In the genomic region with DNA sequence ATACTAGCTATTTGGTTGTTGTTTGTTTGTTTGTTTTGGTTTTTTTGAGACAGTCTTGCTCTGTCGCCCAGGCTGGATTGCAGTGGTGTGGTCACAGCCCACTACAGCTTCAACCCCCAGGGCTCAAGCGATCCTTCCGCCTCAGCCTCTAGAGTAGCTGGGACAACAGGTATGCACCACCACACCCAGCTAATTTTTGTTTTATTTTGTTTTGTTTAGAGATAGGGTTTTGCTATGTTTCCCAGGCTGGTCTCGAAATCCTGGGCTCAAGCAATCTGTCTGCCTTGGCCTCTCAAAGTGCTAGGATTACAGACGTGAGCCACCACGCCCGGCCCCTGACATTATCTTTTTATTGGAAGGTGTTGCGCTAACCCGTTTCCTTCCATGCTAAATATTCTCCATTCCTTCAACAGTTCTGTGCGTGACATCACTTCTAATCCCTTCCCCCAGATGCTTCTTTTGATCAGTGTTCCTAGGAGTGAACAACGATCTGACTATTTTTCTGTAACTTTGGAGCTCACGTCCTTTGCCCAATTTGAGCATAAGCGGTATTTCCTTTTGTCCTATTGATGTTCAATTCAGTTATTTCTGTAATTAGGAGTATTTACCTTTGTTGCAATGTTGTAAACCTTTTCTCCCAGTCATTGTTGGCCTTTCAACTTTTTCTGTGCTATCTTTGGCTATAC, we compare ENCODE assay signal across 1 cellular context.
TF ChIP-seq lines count a peak whose summit lies in the region.

No MANE protein-coding gene starts in this region.

TF ChIP-seq in HepG2, 621 proteins besides CTCF, POLR2A, EP300 and RAD21 (continued from another document and continues in another):
- TF ChIP-seq ZNF800 (CRISPR knock-in tag; IDR thresholded peaks at IDR 0.05) (no peak; the same call in 1 of the 2 replicates), SSRP1 (CRISPR knock-in tag; IDR thresholded peaks at IDR 0.05) (no peak), KDM5B (CRISPR knock-in tag; IDR thresholded peaks at IDR 0.05; ENCODE audit: borderline replicate concordance) (0 out of 2 replicates have a peak, but pooled peaks have one; percentile 22), TERF1 (CRISPR knock-in tag; IDR thresholded peaks at IDR 0.05) (no peak), KLF12 (CRISPR knock-in tag; IDR thresholded peaks at IDR 0.05; ENCODE audit: borderline replicate concordance) (no peak), EEA1 (CRISPR knock-in tag; IDR thresholded peaks at IDR 0.05; ENCODE audit: borderline replicate concordance) (no peak), ZXDC (CRISPR knock-in tag; IDR thresholded peaks at IDR 0.05) (no peak), ZBTB39 (CRISPR knock-in tag; IDR thresholded peaks at IDR 0.05) (no peak), U2AF2 (IDR thresholded peaks at IDR 0.05; ENCODE audit: low read depth, low read length) (no peak), SKI (IDR thresholded peaks at IDR 0.05; ENCODE audit: partially characterized antibody) (peak; percentile 13), GATA4 (IDR thresholded peaks at IDR 0.05; ENCODE audit: borderline replicate concordance, low read depth) (peak; percentile 86; the same call in 1 of the 2 replicates), THYN1 (CRISPR knock-in tag; IDR thresholded peaks at IDR 0.05; ENCODE audit: borderline replicate concordance, low read depth) (no peak), GLMP (CRISPR knock-in tag; IDR thresholded peaks at IDR 0.05; ENCODE audit: borderline replicate concordance) (no peak), HHEX (CRISPR knock-in tag; IDR thresholded peaks at IDR 0.05) (peak; percentile 64; the same call in 1 of the 2 replicates), ZNF335 (CRISPR knock-in tag; IDR thresholded peaks at IDR 0.05) (no peak), ZNF792 (CRISPR knock-in tag; IDR thresholded peaks at IDR 0.05) (peak; percentile 52; the same call in 1 of the 2 replicates), HNRNPLL (IDR thresholded peaks at IDR 0.05; ENCODE audit: low read depth, low read length, poor library complexity, severe bottlenecking) (no peak), ARHGAP35 (CRISPR knock-in tag; IDR thresholded peaks at IDR 0.05; ENCODE audit: borderline replicate concordance) (no peak), TP53 (CRISPR knock-in tag; conservative IDR thresholded peaks at IDR 0.05) (peak; percentile 93), TOE1 (CRISPR knock-in tag; IDR thresholded peaks at IDR 0.05) (no peak)
- TF ChIP-seq, protein P1, sequence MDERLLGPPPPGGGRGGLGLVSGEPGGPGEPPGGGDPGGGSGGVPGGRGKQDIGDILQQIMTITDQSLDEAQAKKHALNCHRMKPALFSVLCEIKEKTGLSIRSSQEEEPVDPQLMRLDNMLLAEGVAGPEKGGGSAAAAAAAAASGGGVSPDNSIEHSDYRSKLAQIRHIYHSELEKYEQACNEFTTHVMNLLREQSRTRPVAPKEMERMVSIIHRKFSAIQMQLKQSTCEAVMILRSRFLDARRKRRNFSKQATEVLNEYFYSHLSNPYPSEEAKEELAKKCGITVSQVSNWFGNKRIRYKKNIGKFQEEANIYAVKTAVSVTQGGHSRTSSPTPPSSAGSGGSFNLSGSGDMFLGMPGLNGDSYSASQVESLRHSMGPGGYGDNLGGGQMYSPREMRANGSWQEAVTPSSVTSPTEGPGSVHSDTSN (CRISPR knock-in tag; IDR thresholded peaks at IDR 0.05): no peak
- TF ChIP-seq, protein P2, sequence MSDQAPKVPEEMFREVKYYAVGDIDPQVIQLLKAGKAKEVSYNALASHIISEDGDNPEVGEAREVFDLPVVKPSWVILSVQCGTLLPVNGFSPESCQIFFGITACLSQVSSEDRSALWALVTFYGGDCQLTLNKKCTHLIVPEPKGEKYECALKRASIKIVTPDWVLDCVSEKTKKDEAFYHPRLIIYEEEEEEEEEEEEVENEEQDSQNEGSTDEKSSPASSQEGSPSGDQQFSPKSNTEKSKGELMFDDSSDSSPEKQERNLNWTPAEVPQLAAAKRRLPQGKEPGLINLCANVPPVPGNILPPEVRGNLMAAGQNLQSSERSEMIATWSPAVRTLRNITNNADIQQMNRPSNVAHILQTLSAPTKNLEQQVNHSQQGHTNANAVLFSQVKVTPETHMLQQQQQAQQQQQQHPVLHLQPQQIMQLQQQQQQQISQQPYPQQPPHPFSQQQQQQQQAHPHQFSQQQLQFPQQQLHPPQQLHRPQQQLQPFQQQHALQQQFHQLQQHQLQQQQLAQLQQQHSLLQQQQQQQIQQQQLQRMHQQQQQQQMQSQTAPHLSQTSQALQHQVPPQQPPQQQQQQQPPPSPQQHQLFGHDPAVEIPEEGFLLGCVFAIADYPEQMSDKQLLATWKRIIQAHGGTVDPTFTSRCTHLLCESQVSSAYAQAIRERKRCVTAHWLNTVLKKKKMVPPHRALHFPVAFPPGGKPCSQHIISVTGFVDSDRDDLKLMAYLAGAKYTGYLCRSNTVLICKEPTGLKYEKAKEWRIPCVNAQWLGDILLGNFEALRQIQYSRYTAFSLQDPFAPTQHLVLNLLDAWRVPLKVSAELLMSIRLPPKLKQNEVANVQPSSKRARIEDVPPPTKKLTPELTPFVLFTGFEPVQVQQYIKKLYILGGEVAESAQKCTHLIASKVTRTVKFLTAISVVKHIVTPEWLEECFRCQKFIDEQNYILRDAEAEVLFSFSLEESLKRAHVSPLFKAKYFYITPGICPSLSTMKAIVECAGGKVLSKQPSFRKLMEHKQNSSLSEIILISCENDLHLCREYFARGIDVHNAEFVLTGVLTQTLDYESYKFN (CRISPR knock-in tag; conservative IDR thresholded peaks at IDR 0.05): peak; percentile 99
- TF ChIP-seq, protein P3, sequence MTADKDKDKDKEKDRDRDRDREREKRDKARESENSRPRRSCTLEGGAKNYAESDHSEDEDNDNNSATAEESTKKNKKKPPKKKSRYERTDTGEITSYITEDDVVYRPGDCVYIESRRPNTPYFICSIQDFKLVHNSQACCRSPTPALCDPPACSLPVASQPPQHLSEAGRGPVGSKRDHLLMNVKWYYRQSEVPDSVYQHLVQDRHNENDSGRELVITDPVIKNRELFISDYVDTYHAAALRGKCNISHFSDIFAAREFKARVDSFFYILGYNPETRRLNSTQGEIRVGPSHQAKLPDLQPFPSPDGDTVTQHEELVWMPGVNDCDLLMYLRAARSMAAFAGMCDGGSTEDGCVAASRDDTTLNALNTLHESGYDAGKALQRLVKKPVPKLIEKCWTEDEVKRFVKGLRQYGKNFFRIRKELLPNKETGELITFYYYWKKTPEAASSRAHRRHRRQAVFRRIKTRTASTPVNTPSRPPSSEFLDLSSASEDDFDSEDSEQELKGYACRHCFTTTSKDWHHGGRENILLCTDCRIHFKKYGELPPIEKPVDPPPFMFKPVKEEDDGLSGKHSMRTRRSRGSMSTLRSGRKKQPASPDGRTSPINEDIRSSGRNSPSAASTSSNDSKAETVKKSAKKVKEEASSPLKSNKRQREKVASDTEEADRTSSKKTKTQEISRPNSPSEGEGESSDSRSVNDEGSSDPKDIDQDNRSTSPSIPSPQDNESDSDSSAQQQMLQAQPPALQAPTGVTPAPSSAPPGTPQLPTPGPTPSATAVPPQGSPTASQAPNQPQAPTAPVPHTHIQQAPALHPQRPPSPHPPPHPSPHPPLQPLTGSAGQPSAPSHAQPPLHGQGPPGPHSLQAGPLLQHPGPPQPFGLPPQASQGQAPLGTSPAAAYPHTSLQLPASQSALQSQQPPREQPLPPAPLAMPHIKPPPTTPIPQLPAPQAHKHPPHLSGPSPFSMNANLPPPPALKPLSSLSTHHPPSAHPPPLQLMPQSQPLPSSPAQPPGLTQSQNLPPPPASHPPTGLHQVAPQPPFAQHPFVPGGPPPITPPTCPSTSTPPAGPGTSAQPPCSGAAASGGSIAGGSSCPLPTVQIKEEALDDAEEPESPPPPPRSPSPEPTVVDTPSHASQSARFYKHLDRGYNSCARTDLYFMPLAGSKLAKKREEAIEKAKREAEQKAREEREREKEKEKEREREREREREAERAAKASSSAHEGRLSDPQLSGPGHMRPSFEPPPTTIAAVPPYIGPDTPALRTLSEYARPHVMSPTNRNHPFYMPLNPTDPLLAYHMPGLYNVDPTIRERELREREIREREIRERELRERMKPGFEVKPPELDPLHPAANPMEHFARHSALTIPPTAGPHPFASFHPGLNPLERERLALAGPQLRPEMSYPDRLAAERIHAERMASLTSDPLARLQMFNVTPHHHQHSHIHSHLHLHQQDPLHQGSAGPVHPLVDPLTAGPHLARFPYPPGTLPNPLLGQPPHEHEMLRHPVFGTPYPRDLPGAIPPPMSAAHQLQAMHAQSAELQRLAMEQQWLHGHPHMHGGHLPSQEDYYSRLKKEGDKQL (CRISPR knock-in tag; IDR thresholded peaks at IDR 0.05; ENCODE audit: low read depth): peak; percentile 49; the same call in 1 of the 2 replicates
